27 cellular contexts compared by ENCODE assay signal in the genomic region with DNA sequence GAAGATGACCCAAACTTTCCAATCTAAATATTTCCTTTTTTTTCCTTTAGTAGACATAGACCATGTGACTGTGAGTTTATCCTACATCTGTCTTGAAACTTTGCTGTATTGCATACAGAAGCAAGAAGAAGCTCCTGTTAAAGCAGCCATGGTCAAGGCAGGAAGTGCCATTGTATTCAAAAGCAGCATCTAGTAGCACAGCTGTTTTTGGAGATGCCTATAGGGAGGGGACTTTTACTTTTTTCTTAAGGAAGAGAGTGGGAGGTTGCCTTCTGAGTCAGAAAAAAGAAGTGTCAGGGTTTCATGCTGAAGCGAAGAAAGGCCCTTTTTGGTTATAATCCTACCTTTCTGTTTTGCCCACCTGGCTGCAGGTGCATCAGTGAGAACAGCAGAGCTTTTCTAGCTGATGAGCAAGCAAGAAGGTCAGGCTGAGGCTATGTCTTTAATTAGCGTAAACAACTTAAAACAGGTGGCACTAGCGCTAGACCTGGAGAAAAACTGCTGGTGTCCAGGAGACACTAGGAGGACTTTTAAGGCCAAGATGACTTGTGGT.
"Had no signal": no experiment of that assay in that cellular context is flagged by ENCODE, and none has a peak within 500 bp of the region (broad histone marks: within the 10 kb centered on the region; RNA-seq: fewer than 3 reads in every experiment).

No MANE protein-coding gene starts in this region.

- H3K27ac ChIP-seq: left lung, ovary, prostate gland, skin epidermis, stomach, testis, thyroid gland, transverse colon, upper lobe of left lung, vagina had no signal

- H3K9me3 ChIP-seq: left lung, mucosa of descending colon, ovary, prostate gland, stomach, testis, thyroid gland, transverse colon, upper lobe of left lung, vagina had no signal

- ATAC-seq: left colon; left lung; mucosa of descending colon; naive thymus-derived CD4-positive, alpha-beta T cell; natural killer cell treated with Interleukin-12 subunit alpha and Interleukin-12 subunit beta and Interleukin-15 and Interleukin-18, amount 100 ng/mL, for 72 hours; right cardiac atrium; sciatic nerve; stimulated activated naive B cell treated with anti-CD40 and anti-IgM and Interleukin-4, amounts not matched to agents 10 μg/mL and 1 μg/mL and 100 μg/mL, for 72 hours; stimulated activated naive CD8-positive, alpha-beta T cell treated with anti-CD3 and anti-CD28 coated beads, Interleukin-15, Interleukin-2, amounts not matched to agents 100 U/mL and 50 U/mL, for 24 hours had no signal

- H3K4me1 ChIP-seq: left lung, prostate gland, stomach, testis, thyroid gland, transverse colon, upper lobe of left lung, vagina had no signal

- H3K4me3 ChIP-seq: left lung, lung, mucosa of descending colon, ovary, prostate gland, skin epidermis, stomach, testis, thyroid gland, transverse colon, upper lobe of left lung, vagina had no signal

- DNase-seq: kidney; left colon; left lung; midbrain; mucosa of descending colon; naive thymus-derived CD4-positive, alpha-beta T cell; ovary; posterior cingulate gyrus; retina; right cardiac atrium; stimulated activated CD4-positive, alpha-beta T cell treated with anti-CD3 and anti-CD28 coated beads, Interleukin-12 subunit alpha, Interleukin-12 subunit beta, amount 100 ng/mL, for 4 hours; stimulated activated CD4-positive, alpha-beta T cell treated with anti-CD3 and anti-CD28 coated beads, Interleukin-15, amount 100 ng/mL, for 24 hours; stimulated activated CD4-positive, alpha-beta T cell treated with anti-CD3 and anti-CD28 coated beads, Interleukin-2, amount 100 ng/mL, for 24 hours; stimulated activated CD4-positive, alpha-beta T cell treated with anti-CD3 and anti-CD28 coated beads, Interleukin-4, amount 100 ng/mL, for 1 hour; stimulated activated naive B cell treated with anti-CD40 and anti-IgM and Interleukin-4, amounts not matched to agents 10 μg/mL and 1 μg/mL and 100 μg/mL, for 72 hours; stimulated activated naive CD8-positive, alpha-beta T cell treated with anti-CD3 and anti-CD28 coated beads, Interleukin-15, Interleukin-2, amounts not matched to agents 100 U/mL and 50 U/mL, for 24 hours; stomach; testis; thyroid gland; transverse colon; upper lobe of left lung had no signal

- H3K27me3 ChIP-seq: left lung, ovary, stomach, testis, thyroid gland, transverse colon, upper lobe of left lung, vagina had no signal

- H3K36me3 ChIP-seq: left lung, ovary, prostate gland, stomach, thyroid gland, transverse colon, upper lobe of left lung, vagina had no signal
